In genomic region chr4:6021831-6022606, GRCh38 we compare ENCODE assay signal across 25 cellular contexts. TPM values are rescaled to one million over a fixed set of nuclear protein-coding genes. Genes with fewer than 3 reads are reported as not detected.
"Had no signal": no experiment of that assay in that cellular context is flagged by ENCODE, and none has a peak within 500 bp of the region (broad histone marks: within the 10 kb centered on the region; RNA-seq: fewer than 3 reads in every experiment).

No MANE protein-coding gene starts in this region.

- DNase-seq: activated CD4-positive, alpha-beta memory T cell treated with anti-CD3 and anti-CD28 coated beads, Interleukin-2, amount 10 ng/mL, durations not matched to agents 7 days and 5 days; activated CD4-positive, alpha-beta T cell treated with anti-CD3 and anti-CD28 coated beads, Interleukin-2, amount 10 ng/mL, durations not matched to agents 24 days and 14 days; activated gamma-delta T cell treated with Interleukin-2 at 50 U/mL for 16 hours; anterior cingulate cortex; body of pancreas; caudate nucleus; dermis blood vessel endothelial cell; effector CD8-positive, alpha-beta T cell; foreskin melanocyte; glutamatergic neuron; immature natural killer cell; kidney glomerular epithelial cell; left lung; naive thymus-derived CD4-positive, alpha-beta T cell; ovary; psoas muscle; stimulated activated CD4-positive, alpha-beta T cell treated with anti-CD3 and anti-CD28 coated beads, Interleukin-12 subunit alpha, Interleukin-12 subunit beta, amount 100 ng/mL, for 4 hours had no signal

- H3K79me2 ChIP-seq: hepatocyte had no signal

- H3K9me3 ChIP-seq: body of pancreas, left lung, neutrophil, ovary, psoas muscle, right atrium auricular region, testis, vagina had no signal

- H3K4me2 ChIP-seq: hepatocyte had no signal

- H3K27ac ChIP-seq: body of pancreas, hepatocyte, left lung, neutrophil, ovary, psoas muscle, right atrium auricular region, testis, vagina, VCaP had no signal

- H3K4me1 ChIP-seq: body of pancreas, left lung, psoas muscle, right atrium auricular region, vagina had no signal

- H3K36me3 ChIP-seq: left lung, neutrophil, ovary, right atrium auricular region, vagina had no signal

- H3K4me3 ChIP-seq: body of pancreas, hepatocyte, left lung, lung, ovary, psoas muscle, right atrium auricular region, testis, vagina had no signal

- H2AFZ ChIP-seq: hepatocyte had no signal

- H3K27me3 ChIP-seq: body of pancreas, hepatocyte, neutrophil, ovary, right atrium auricular region, testis, vagina had no signal

- ATAC-seq: activated CD4-positive, CD25-positive, alpha-beta regulatory T cell treated with anti-CD3 and anti-CD28 coated beads, Interleukin-2, amount 50 U/mL, for 24 hours; body of pancreas; left lung; naive thymus-derived CD4-positive, alpha-beta T cell; psoas muscle had no signal

RNA-seq across cellular contexts. Expression of gene C4orf50, which starts 3.8 kb away (rescaled TPM):
- total RNA-seq: hepatocyte, psoas muscle, right atrium auricular region had no signal
- polyA plus RNA-seq: hepatocyte; naive thymus-derived CD4-positive, alpha-beta T cell; psoas muscle had no signal
